ENCODE assay signal across 21 cellular contexts in the genomic region with DNA sequence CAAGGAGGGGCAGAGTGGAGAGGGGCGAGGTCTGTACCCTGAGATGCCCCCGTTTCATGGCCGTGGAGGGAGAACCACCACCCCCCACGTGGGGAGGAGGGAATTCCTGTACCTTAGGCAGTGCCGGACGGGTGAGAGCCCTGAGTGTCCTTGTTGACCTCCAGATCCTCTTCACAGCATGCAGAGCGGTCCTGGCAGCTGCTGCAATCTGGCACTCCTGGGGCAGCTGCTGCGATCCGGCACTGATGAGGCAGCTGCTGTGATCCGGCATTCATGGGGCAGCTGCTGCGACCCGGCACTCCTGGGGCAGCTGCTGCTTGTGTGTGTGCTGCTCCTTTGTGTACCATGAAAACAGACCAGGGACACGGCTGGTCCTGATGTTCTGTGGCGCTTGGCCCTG. TPM values are rescaled to one million over a fixed set of nuclear protein-coding genes. Genes with fewer than 3 reads are reported as not detected.
"Had no signal": no experiment of that assay in that cellular context is flagged by ENCODE, and none has a peak within 500 bp of the region (broad histone marks: within the 10 kb centered on the region; RNA-seq: fewer than 3 reads in every experiment).

No MANE protein-coding gene starts in this region.

- H3K27me3 ChIP-seq: brain microvascular endothelial cell, neural progenitor cell had no signal

- H3K4me3 ChIP-seq: coronary artery, neural progenitor cell had no signal

- H3K27ac ChIP-seq: brain microvascular endothelial cell, coronary artery, neural progenitor cell had no signal

- H3K4me1 ChIP-seq: neural progenitor cell had no signal

- ATAC-seq: activated CD8-positive, alpha-beta T cell treated with anti-CD3 and anti-CD28 coated beads, Interleukin-2, amount 10 ng/mL, durations not matched to agents 7 days and 5 days; naive thymus-derived CD4-positive, alpha-beta T cell; sciatic nerve; stimulated activated naive B cell treated with anti-CD40 and anti-IgM and Interleukin-4, amounts not matched to agents 10 μg/mL and 1 μg/mL and 100 μg/mL, for 72 hours had no signal

- DNase-seq: activated CD4-positive, alpha-beta T cell treated with anti-CD3 and anti-CD28 coated beads, Interleukin-2, amount 10 ng/mL, durations not matched to agents 24 days and 14 days; activated CD4-positive, CD25-positive, alpha-beta regulatory T cell; activated CD8-positive, alpha-beta T cell treated with anti-CD3 and anti-CD28 coated beads, Interleukin-2, amount 10 ng/mL, durations not matched to agents 7 days and 5 days; activated effector memory CD4-positive, alpha-beta T cell treated with Interleukin-2 at 50 U/mL for 16 hours; activated naive CD4-positive, alpha-beta T cell treated with anti-CD3 and anti-CD28 coated beads, Interleukin-2, amount 50 U/mL, for 16 hours; activated T-cell treated with anti-CD3 and anti-CD28 coated beads, Interleukin-2, amount 50 U/mL, for 24 hours; brain microvascular endothelial cell; immature natural killer cell; kidney glomerular epithelial cell; naive thymus-derived CD4-positive, alpha-beta T cell; stimulated activated naive B cell treated with anti-CD40 and anti-IgM and Interleukin-4, amounts not matched to agents 10 μg/mL and 1 μg/mL and 100 μg/mL, for 72 hours; T1000 had no signal

RNA-seq across cellular contexts. Expression of a gene that starts 29.9 kb away (rescaled TPM):
- total RNA-seq: activated CD8-positive, alpha-beta T cell treated with anti-CD3 and anti-CD28 coated beads, Interleukin-2, amount 10 ng/mL, durations not matched to agents 7 days and 5 days; epithelial cell of proximal tubule; frontal cortex; mononuclear cell; osteocyte had no signal
- polyA plus RNA-seq: immature natural killer cell had no signal

RNA-seq across cellular contexts. Expression of a gene that starts 58.7 kb away (rescaled TPM):
- total RNA-seq: activated CD4-positive, alpha-beta T cell treated with anti-CD3 and anti-CD28 coated beads, Interleukin-2, amount 10 ng/mL, durations not matched to agents 24 days and 14 days; activated CD8-positive, alpha-beta T cell treated with anti-CD3 and anti-CD28 coated beads, Interleukin-2, amount 10 ng/mL, durations not matched to agents 7 days and 5 days; epithelial cell of proximal tubule; liver; mononuclear cell; naive thymus-derived CD4-positive, alpha-beta T cell; ureter had no signal
- polyA plus RNA-seq: immature natural killer cell; naive thymus-derived CD4-positive, alpha-beta T cell had no signal
